17 cellular contexts compared by ENCODE assay signal in genomic region chr20:2234788-2235187, GRCh38.
DNase-seq lines count a peak whose midpoint lies in the region; ATAC-seq, FAIRE-seq and TF ChIP-seq lines count a peak whose summit lies in the region.
"Had no signal": no experiment of that assay in that cellular context is flagged by ENCODE, and none has a peak within 500 bp of the region (broad histone marks: within the 10 kb centered on the region; RNA-seq: fewer than 3 reads in every experiment).

No MANE protein-coding gene starts in this region.

- no peaks in the 10 kb centered on the region for H3K9me3 ChIP-seq in astrocyte (ENCODE audit: insufficient read depth, low read depth, low read length)
- no peaks in the 10 kb centered on the region for H3K9me3 ChIP-seq in BE2C
- H3K9me3 ChIP-seq: BLaER1 treated with 17β-estradiol and CSF1 and Interleukin-3, amounts not matched to agents 10 nM and 100 nM; breast epithelium had no signal

- no peak overlapping the region for H3K4me2 ChIP-seq in astrocyte (ENCODE audit: low read length)
- H3K4me2 ChIP-seq: BLaER1 treated with 17β-estradiol and CSF1 and Interleukin-3, amounts not matched to agents 10 nM and 100 nM; KMS-11 had no signal

- no peak overlapping the region for H3K9ac ChIP-seq in astrocyte (ENCODE audit: low read length)
- H3K9ac ChIP-seq: BLaER1 treated with 17β-estradiol and CSF1 and Interleukin-3, amounts not matched to agents 10 nM and 100 nM; KMS-11 had no signal

- H3K36me3 ChIP-seq in astrocyte (ENCODE audit: insufficient read depth, low read length) (no peaks in the 10 kb centered on the region), BE2C (no peaks in the 10 kb centered on the region)
- H3K36me3 ChIP-seq: BLaER1 treated with 17β-estradiol and CSF1 and Interleukin-3, amounts not matched to agents 10 nM and 100 nM; breast epithelium had no signal

- peaks cover 3% of the 10 kb centered on the region for H4K20me1 ChIP-seq in astrocyte (ENCODE audit: insufficient read depth, low read length)
- H4K20me1 ChIP-seq: BLaER1 treated with 17β-estradiol and CSF1 and Interleukin-3, amounts not matched to agents 10 nM and 100 nM had no signal

- no peaks in the 10 kb centered on the region for H3K79me2 ChIP-seq in astrocyte (ENCODE audit: insufficient read depth, low read length)

- no peak overlapping the region for H2AFZ ChIP-seq in astrocyte (ENCODE audit: low read depth, low read length)

- FAIRE-seq in astrocyte (lab: Jason Lieb, UNC): peak; percentile 39

- no peak for TF ChIP-seq CTCF in astrocyte (IDR thresholded peaks at IDR 0.05; ENCODE audit: insufficient read depth, low read depth, low read length)
- TF ChIP-seq CTCF in BE2C (IDR thresholded peaks at IDR 0.05; ENCODE audit: low read depth, low read length): no peak

- no peak overlapping the region for H3K27ac ChIP-seq in astrocyte (ENCODE audit: low read depth, low read length)
- H3K27ac ChIP-seq: BLaER1 treated with 17β-estradiol and CSF1 and Interleukin-3, amounts not matched to agents 10 nM and 100 nM; breast epithelium; KMS-11; RWPE1; skin epidermis had no signal

- H3K27me3 Mint-ChIP-seq in astrocyte (ENCODE audit: low read depth, unreplicated experiment): peaks cover 4% of the 10 kb centered on the region

- H3K9me3 Mint-ChIP-seq in astrocyte (ENCODE audit: unreplicated experiment): no peaks in the 10 kb centered on the region

- no peak overlapping the region for H3K27ac Mint-ChIP-seq in astrocyte (ENCODE audit: unreplicated experiment)

- H3K4me3 ChIP-seq in astrocyte (ENCODE audit: insufficient read depth, low read depth, low read length) (no peak overlapping the region), BE2C (ENCODE audit: low read depth, low read length) (no peak overlapping the region)
- H3K4me3 ChIP-seq: BLaER1 treated with 17β-estradiol and CSF1 and Interleukin-3, amounts not matched to agents 10 nM and 100 nM; breast epithelium; lung; skin epidermis had no signal

- intact Hi-C loops in cardiac septum (cut with DNase I): no loop called here

- ATAC-seq in HG02763 (IDR thresholded peaks at IDR 0.05; ENCODE audit: unreplicated experiment) (no peak), HG02885 (IDR thresholded peaks at IDR 0.05; ENCODE audit: poor library complexity, unreplicated experiment) (no peak)

- H3K4me3 Mint-ChIP-seq in astrocyte (ENCODE audit: unreplicated experiment): no peak overlapping the region

- H3K4me1 Mint-ChIP-seq in astrocyte (ENCODE audit: low read depth, unreplicated experiment): peaks cover 6% of the 10 kb centered on the region

- peaks cover 13% of the 10 kb centered on the region for H3K4me1 ChIP-seq in astrocyte (ENCODE audit: insufficient read depth, low read length)
- no peaks in the 10 kb centered on the region for H3K4me1 ChIP-seq in BE2C
- H3K4me1 ChIP-seq: breast epithelium had no signal

- H3K36me3 Mint-ChIP-seq in astrocyte (ENCODE audit: low read depth, unreplicated experiment): no peaks in the 10 kb centered on the region

- DNase-seq in DMS79 treated with DMSO at 0.1 percent for 48 hours (lab: John Stamatoyannopoulos, UW): peak; percentile 53
- DNase-seq in NCI-H146 treated with DMSO at 0.1 percent for 48 hours (lab: John Stamatoyannopoulos, UW; ENCODE audit: unreplicated experiment): peak; percentile 88
- no peak for DNase-seq in astrocyte (ENCODE audit: low read depth)
- peak; percentile 30 for DNase-seq in inferior parietal cortex (ENCODE audit: extremely low spot score)
- DNase-seq in BE2C: no peak
- DNase-seq in cardiac septum (ENCODE audit: low spot score): no peak
- DNase-seq: activated CD4-positive, alpha-beta T cell treated with anti-CD3 and anti-CD28 coated beads, Interleukin-2, amount 50 U/mL, for 48 hours; activated effector memory CD4-positive, alpha-beta T cell treated with anti-CD3 and anti-CD28 coated beads, Interleukin-2, amount 50 U/mL, for 16 hours; T-helper 2 cell had no signal

- H3K27me3 ChIP-seq in astrocyte (ENCODE audit: insufficient read depth, low read length): peaks cover 15% of the 10 kb centered on the region
- no peaks in the 10 kb centered on the region for H3K27me3 ChIP-seq in BE2C
- H3K27me3 ChIP-seq: BLaER1 treated with 17β-estradiol and CSF1 and Interleukin-3, amounts not matched to agents 10 nM and 100 nM; breast epithelium had no signal

Comparison
In these comparisons a context has a peak if more than half of its experiments do, and no peak if none do; other contexts are left out.
1. DNase-seq: peak in DMS79 treated with DMSO at 0.1 percent for 48 hours (single experiment), NCI-H146 treated with DMSO at 0.1 percent for 48 hours (single experiment) and inferior parietal cortex (single experiment); none in astrocyte (single experiment), BE2C (single experiment) and cardiac septum (single experiment).